11 cellular contexts compared by ENCODE assay signal in the genomic region with DNA sequence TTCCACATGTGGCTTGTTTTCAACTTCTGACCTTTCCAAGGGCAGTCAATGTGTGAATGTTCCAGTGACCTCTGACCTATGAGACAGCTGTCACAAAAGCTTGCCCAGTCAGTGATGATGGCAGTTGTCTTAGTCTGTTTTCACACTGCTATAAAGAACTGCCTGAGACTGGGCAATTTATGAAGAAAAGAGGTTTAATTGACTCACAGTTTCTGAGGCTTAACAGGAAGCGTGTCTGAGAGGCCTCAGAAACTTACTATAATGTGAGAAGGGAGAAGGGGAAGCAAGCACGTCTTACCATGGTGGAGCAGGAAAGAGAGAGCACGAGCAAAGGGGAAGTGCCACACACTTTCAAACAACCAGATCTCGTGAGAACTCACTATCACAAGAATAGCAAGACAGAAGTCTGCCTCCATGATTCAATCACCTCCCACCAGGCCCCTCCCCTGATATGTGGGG.
DNase-seq lines count a peak whose midpoint lies in the region; ATAC-seq, FAIRE-seq and TF ChIP-seq lines count a peak whose summit lies in the region.
"Had no signal": no experiment of that assay in that cellular context is flagged by ENCODE, and none has a peak within 500 bp of the region (broad histone marks: within the 10 kb centered on the region; RNA-seq: fewer than 3 reads in every experiment).

No MANE protein-coding gene starts in this region.

- FAIRE-seq in GM12891 (lab: Jason Lieb, UNC), result no peak
- FAIRE-seq in K562 (lab: Jason Lieb, UNC), result no peak

- TF ChIP-seq EP300 in K562 (IDR thresholded peaks at IDR 0.05; ENCODE audit: low read length), result no peak

- CTCF ChIA-PET in K562 (lab: Yijun Ruan, JAX; ENCODE audit: low intra/inter-chr PET ratio), result no interaction called here

- H3K27me3 ChIP-seq in K562 (ENCODE audit: control insufficient read depth in 2 of 2, insufficient read depth in 2 of 2, low read length in 2 of 2), result no peaks in the 10 kb centered on the region
- H3K27me3 ChIP-seq: right atrium auricular region had no signal

- no peaks in the 10 kb centered on the region for H3K9me1 ChIP-seq in K562 (ENCODE audit: control insufficient read depth, insufficient read depth, low read length)

- POLR2A ChIA-PET in K562 (lab: Yijun Ruan, JAX), result interaction anchor here (1.4 to 1.6 kb wide), 2 partner anchors 9 to 11 kb away, joined by 3 to 7 read pairs; no protein-coding TSS in a partner anchor

- TF ChIP-seq CTCF in K562 (IDR thresholded peaks at IDR 0.05 in 2 of 3, conservative IDR thresholded peaks at IDR 0.05 in 1 of 3; ENCODE audit: insufficient read depth in 2 of 3, low read depth in 1 of 3, low read length in 3 of 3), result no peak

- H3K9ac ChIP-seq in K562 (ENCODE audit: insufficient read depth in 1 of 2, low read depth in 2 of 2, low read length in 2 of 2), result no peak overlapping the region

- H3K79me2 ChIP-seq in K562 (ENCODE audit: control insufficient read depth, insufficient read depth, low read length), result no peaks in the 10 kb centered on the region

- H3K36me3 ChIP-seq in K562 (ENCODE audit: control insufficient read depth, insufficient read depth, low read length), result no peaks in the 10 kb centered on the region
- H3K36me3 ChIP-seq: right atrium auricular region had no signal

- no TSS peak for BruUV-seq in K562 (replicated peaks; lab: Mats Ljungman, UMichigan)

- TF ChIP-seq RAD21 in K562 (CRISPR knock-in tag; conservative IDR thresholded peaks at IDR 0.05 in 1 of 2, IDR thresholded peaks at IDR 0.05 in 1 of 2), result no peak

- intact Hi-C loops in K562 (cut with micrococcal nuclease), result no loop called here
- intact Hi-C loops in left colon (cut with DNase I, micrococcal nuclease), result no loop called here
- intact Hi-C loops in Right ventricle myocardium inferior (cut with DNase I), result no loop called here

- no peak for DNase-seq in GM12891 (ENCODE audit: insufficient read length, low spot score)
- DNase-seq in Kasumi-1 (lab: John Stamatoyannopoulos, UW), result peak; percentile 64 to 66
- DNase-seq in K562 (ENCODE audit: extremely low read depth in 1 of 4, low spot score in 3 of 4), result peak in 1 of 4 experiments; percentile 45
- no peak for DNase-seq in left colon
- no peak for DNase-seq in GM19240 (ENCODE audit: insufficient read length, low spot score)
- no peak for DNase-seq in SW 1271 (lab: John Stamatoyannopoulos, UW)
- DNase-seq in Right ventricle myocardium inferior (ENCODE audit: missing footprints), result no peak
- DNase-seq: activated CD4-positive, alpha-beta T cell treated with anti-CD3 and anti-CD28 coated beads for 1 hour; aorta had no signal

- TF ChIP-seq POLR2A in GM12891 (IDR thresholded peaks at IDR 0.05; ENCODE audit: low read depth, low read length) (no peak), K562 (conservative IDR thresholded peaks at IDR 0.05) (no peak)

- no peak overlapping the region for H3K4me3 ChIP-seq in K562
- H3K4me3 ChIP-seq: right atrium auricular region had no signal

- H3K27ac ChIP-seq in K562 (ENCODE audit: extremely low read depth, low read depth, low read length), result peak overlapping the region; percentile 38; the same call in 2 of the 3 replicates
- H3K27ac ChIP-seq: right atrium auricular region had no signal

- 44% methylated on average over 4 of the region's 4 CpGs for WGBS in K562 (ENCODE audit: insufficient coverage, low coverage, missing lambda C conversion rate)

- in situ Hi-C loops in K562 (cut with MboI), result no loop called here

- H3K4me2 ChIP-seq in K562 (ENCODE audit: insufficient read depth, low read length), result no peak overlapping the region

- peak overlapping the region; percentile 78 for H2AFZ ChIP-seq in K562 (ENCODE audit: low read depth, low read length)

- H3K9me3 ChIP-seq in K562 (replicated peaks; ENCODE audit: control insufficient read depth, insufficient read depth, low read depth, low read length), result no peaks in the 10 kb centered on the region
- H3K9me3 ChIP-seq: right atrium auricular region had no signal

- ATAC-seq in GM21526 (IDR thresholded peaks at IDR 0.05; ENCODE audit: low FRiP score, unreplicated experiment) (peak; percentile 67), K562 (peak; percentile 56), left colon (no peak), Right ventricle myocardium inferior (no peak)

- no peaks in the 10 kb centered on the region for H4K20me1 ChIP-seq in K562 (replicated peaks; ENCODE audit: control insufficient read depth, insufficient read depth, low read length)

- H3K4me1 ChIP-seq in K562 (replicated peaks in 1 of 2; ENCODE audit: control insufficient read depth in 2 of 2, insufficient read depth in 2 of 2, low read length in 2 of 2), result peaks cover 0 to 28% of the 10 kb centered on the region in 2 experiments; a peak in 3 of 5 replicates
- H3K4me1 ChIP-seq: right atrium auricular region had no signal

TF ChIP-seq in GM12891, 5 proteins besides CTCF, POLR2A, EP300 and RAD21:
- TF ChIP-seq POU2F2 (IDR thresholded peaks at IDR 0.05; ENCODE audit: low read depth, low read length) (no peak), TAF1 (IDR thresholded peaks at IDR 0.05; ENCODE audit: low read depth, low read length) (no peak), POLR2AphosphoS5 (IDR thresholded peaks at IDR 0.05; ENCODE audit: low read depth, low read length) (no peak), PAX5 (IDR thresholded peaks at IDR 0.05; ENCODE audit: insufficient read depth, low read length, severe bottlenecking) (no peak), SPI1 (IDR thresholded peaks at IDR 0.05; ENCODE audit: low read depth, low read length) (peak; percentile 56)

TF ChIP-seq in K562, 482 proteins besides CTCF, POLR2A, EP300 and RAD21 (continues in another document):
- TF ChIP-seq, protein P1, sequence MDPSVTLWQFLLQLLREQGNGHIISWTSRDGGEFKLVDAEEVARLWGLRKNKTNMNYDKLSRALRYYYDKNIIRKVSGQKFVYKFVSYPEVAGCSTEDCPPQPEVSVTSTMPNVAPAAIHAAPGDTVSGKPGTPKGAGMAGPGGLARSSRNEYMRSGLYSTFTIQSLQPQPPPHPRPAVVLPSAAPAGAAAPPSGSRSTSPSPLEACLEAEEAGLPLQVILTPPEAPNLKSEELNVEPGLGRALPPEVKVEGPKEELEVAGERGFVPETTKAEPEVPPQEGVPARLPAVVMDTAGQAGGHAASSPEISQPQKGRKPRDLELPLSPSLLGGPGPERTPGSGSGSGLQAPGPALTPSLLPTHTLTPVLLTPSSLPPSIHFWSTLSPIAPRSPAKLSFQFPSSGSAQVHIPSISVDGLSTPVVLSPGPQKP (CRISPR knock-in tag; IDR thresholded peaks at IDR 0.05), result no peak
- no peak for TF ChIP-seq HCFC1 (IDR thresholded peaks at IDR 0.05; ENCODE audit: low read depth, low read length)
- TF ChIP-seq SNRNP70 (optimal IDR thresholded peaks at IDR 0.05; ENCODE audit: low read depth, low read length), result no peak
- TF ChIP-seq, protein P2, sequence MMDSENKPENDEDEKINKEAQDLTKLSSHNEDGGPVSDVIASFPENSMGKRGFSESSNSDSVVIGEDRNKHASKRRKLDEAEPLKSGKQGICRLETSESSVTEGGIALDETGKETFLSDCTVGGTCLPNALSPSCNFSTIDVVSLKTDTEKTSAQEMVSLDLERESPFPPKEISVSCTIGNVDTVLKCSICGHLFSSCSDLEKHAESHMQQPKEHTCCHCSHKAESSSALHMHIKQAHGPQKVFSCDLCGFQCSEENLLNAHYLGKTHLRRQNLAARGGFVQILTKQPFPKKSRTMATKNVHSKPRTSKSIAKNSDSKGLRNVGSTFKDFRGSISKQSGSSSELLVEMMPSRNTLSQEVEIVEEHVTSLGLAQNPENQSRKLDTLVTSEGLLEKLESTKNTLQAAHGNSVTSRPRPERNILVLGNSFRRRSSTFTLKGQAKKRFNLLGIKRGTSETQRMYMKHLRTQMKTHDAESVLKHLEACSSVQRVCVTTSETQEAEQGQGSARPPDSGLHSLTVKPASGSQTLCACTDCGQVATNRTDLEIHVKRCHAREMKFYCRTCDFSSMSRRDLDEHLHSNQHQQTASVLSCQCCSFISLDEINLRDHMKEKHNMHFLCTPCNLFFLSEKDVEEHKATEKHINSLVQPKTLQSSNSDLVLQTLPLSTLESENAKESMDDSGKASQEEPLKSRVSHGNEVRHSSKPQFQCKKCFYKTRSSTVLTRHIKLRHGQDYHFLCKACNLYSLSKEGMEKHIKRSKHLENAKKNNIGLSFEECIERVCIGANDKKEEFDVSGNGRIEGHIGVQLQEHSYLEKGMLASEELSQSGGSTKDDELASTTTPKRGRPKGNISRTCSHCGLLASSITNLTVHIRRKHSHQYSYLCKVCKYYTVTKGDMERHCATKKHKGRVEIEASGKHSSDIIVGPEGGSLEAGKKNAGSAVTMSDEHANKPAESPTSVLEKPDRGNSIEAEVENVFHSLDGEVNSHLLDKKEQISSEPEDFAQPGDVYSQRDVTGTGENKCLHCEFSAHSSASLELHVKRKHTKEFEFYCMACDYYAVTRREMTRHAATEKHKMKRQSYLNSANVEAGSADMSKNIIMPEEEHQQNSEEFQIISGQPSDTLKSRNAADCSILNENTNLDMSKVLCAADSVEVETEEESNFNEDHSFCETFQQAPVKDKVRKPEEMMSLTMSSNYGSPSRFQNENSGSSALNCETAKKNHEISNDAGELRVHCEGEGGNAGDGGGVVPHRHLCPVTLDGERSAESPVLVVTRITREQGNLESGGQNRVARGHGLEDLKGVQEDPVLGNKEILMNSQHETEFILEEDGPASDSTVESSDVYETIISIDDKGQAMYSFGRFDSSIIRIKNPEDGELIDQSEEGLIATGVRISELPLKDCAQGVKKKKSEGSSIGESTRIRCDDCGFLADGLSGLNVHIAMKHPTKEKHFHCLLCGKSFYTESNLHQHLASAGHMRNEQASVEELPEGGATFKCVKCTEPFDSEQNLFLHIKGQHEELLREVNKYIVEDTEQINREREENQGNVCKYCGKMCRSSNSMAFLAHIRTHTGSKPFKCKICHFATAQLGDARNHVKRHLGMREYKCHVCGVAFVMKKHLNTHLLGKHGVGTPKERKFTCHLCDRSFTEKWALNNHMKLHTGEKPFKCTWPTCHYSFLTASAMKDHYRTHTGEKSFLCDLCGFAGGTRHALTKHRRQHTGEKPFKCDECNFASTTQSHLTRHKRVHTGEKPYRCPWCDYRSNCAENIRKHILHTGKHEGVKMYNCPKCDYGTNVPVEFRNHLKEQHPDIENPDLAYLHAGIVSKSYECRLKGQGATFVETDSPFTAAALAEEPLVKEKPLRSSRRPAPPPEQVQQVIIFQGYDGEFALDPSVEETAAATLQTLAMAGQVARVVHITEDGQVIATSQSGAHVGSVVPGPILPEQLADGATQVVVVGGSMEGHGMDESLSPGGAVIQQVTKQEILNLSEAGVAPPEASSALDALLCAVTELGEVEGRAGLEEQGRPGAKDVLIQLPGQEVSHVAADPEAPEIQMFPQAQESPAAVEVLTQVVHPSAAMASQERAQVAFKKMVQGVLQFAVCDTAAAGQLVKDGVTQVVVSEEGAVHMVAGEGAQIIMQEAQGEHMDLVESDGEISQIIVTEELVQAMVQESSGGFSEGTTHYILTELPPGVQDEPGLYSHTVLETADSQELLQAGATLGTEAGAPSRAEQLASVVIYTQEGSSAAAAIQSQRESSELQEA (IDR thresholded peaks at IDR 0.05; ENCODE audit: low read depth), result no peak

Comparison
In these comparisons a context has a peak if more than half of its experiments do, and no peak if none do; other contexts are left out.
1. DNase-seq: peak in Kasumi-1 (2 of 2); none in GM12891 (single experiment), left colon (0 of 2), GM19240 (single experiment), SW 1271 (0 of 2) and Right ventricle myocardium inferior (single experiment).
2. ATAC-seq: peak in GM21526 (single experiment) and K562 (single experiment); none in left colon (single experiment) and Right ventricle myocardium inferior (single experiment).